8 cellular contexts compared by ENCODE assay signal in the genomic region with DNA sequence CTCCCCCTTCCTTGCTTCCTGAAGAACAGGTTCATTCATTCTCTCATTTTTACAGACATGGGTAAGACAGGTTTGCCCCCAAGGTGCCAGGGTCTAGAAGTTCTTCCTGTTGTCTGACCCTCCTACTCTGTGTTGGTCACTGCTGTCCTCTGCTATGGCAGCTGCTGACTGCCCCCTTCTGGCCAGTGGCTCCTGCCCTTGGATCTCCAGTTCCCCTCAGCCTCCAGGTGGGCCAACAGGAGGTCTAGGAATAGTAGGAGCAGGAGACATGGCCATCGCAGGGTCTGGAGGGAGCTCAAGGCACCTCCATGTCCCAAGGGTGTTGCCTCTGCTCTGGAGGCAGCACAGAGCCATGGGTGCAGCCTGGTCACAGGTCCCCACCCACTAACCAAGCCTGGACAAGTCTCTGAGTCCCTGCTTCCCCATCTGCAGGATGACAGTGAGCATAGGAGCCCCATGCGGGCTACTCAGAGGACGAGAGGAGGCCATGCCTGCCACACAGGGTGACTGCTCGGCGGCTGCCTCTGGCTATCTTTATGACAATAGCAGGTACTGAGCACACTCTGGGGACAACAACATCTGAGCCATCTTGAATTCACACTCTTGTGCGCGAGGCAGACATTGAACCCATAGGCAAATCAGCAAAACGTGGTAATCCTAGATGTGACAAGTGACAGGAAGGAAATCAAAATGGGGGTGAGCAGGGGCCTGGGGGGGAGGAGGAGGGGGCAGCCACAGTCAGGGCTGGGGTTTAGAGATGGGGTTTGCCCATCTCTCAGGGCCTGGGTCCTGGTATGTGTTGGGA. TPM values are rescaled to one million over a fixed set of nuclear protein-coding genes. Genes with fewer than 3 reads are reported as not detected.
DNase-seq lines count a peak whose midpoint lies in the region; ATAC-seq and TF ChIP-seq lines count a peak whose summit lies in the region.

No MANE protein-coding gene starts in this region.

- peaks cover 24% of the 10 kb centered on the region for H3K27me3 ChIP-seq in osteoblast (ENCODE audit: insufficient read depth, low read length)

- TF ChIP-seq CTCF in epithelial cell of esophagus (IDR thresholded peaks at IDR 0.05; ENCODE audit: insufficient read depth, low read depth, low read length, missing control alignments): peak; percentile 41
- TF ChIP-seq CTCF in osteoblast (IDR thresholded peaks at IDR 0.05; ENCODE audit: extremely low read depth, low read depth, low read length): peak; percentile 83

- DNase-seq in G401 (ENCODE audit: low spot score): peak; percentile 25
- DNase-seq in NCI-H2196 treated with DMSO at 0.1 percent for 48 hours (lab: John Stamatoyannopoulos, UW; ENCODE audit: unreplicated experiment): peak; percentile 44
- DNase-seq in epithelial cell of esophagus (ENCODE audit: low read depth): peak; percentile 66
- peak; percentile 95 for DNase-seq in osteoblast (ENCODE audit: insufficient read length, low spot score, missing footprints)
- DNase-seq in NCI-H2171 (lab: John Stamatoyannopoulos, UW): no peak
- DNase-seq in epidermal melanocyte (ENCODE audit: insufficient read length, low spot score): no peak

- no peaks in the 10 kb centered on the region for H3K4me1 ChIP-seq in osteoblast (ENCODE audit: insufficient read depth, low read length)

- no peak overlapping the region for H3K27ac ChIP-seq in osteoblast (ENCODE audit: low read depth, low read length)

- no peak overlapping the region for H3K4me3 ChIP-seq in epithelial cell of esophagus (ENCODE audit: low read length)
- H3K4me3 ChIP-seq in osteoblast (ENCODE audit: insufficient read depth, low read length): no peak overlapping the region

- no peak overlapping the region for H2AFZ ChIP-seq in osteoblast (ENCODE audit: low read length)

- H4K20me1 ChIP-seq in osteoblast (ENCODE audit: insufficient read depth, low read length): no peaks in the 10 kb centered on the region

- no peaks in the 10 kb centered on the region for H3K9me3 ChIP-seq in osteoblast (ENCODE audit: low read depth, low read length)

- H3K79me2 ChIP-seq in osteoblast (ENCODE audit: insufficient read depth, low read length): no peaks in the 10 kb centered on the region

- in situ Hi-C loops in G401 (cut with HindIII; ENCODE audit: low sequenced_read_pairs): no loop called here

- H3K36me3 ChIP-seq in osteoblast (ENCODE audit: insufficient read depth, low read length): no peaks in the 10 kb centered on the region

- H3K4me2 ChIP-seq in osteoblast (ENCODE audit: insufficient read depth, low read length): no peak overlapping the region

- ATAC-seq in GM21515 (IDR thresholded peaks at IDR 0.05; ENCODE audit: unreplicated experiment): no peak
- no peak for ATAC-seq in GM19023 (IDR thresholded peaks at IDR 0.05; ENCODE audit: unreplicated experiment)

RNA-seq across cellular contexts. Expression of gene NXPH3, which starts 27.0 kb away (rescaled TPM):
- 93.4 and 111 TPM in 2 replicates for total RNA-seq in G401 (2014; rRNA removed; shearing (Covaris generic))
- 1.8 and 3.3 TPM in 2 replicates for total RNA-seq in osteoblast

RNA-seq across cellular contexts. Expression of gene NGFR, which starts 53.6 kb away (rescaled TPM):
- 2.7 and 3.9 TPM in 2 replicates for total RNA-seq in G401 (2014; rRNA removed; shearing (Covaris generic))
- total RNA-seq in osteoblast: under 0.01 and 0.29 TPM in 2 replicates

Comparison
In these comparisons a context has a peak if more than half of its experiments do, and no peak if none do; other contexts are left out.
1. DNase-seq: peak in G401 (single experiment), NCI-H2196 treated with DMSO at 0.1 percent for 48 hours (single experiment), epithelial cell of esophagus (single experiment) and osteoblast (single experiment); none in NCI-H2171 (single experiment) and epidermal melanocyte (single experiment).
2. RNA of gene NXPH3, which starts 27.0 kb away (total RNA-seq): 93.4 to 111 TPM in G401; 1.8 to 3.3 TPM in osteoblast; every median in the first group is over 10 times any median in the second.